In genomic region chr12:116194935-116195431, GRCh38 we compare ENCODE assay signal across 9 cellular contexts.
DNase-seq lines count a peak whose midpoint lies in the region; ATAC-seq and TF ChIP-seq lines count a peak whose summit lies in the region.
"Had no signal": no experiment of that assay in that cellular context is flagged by ENCODE, and none has a peak within 500 bp of the region (broad histone marks: within the 10 kb centered on the region; RNA-seq: fewer than 3 reads in every experiment).

No MANE protein-coding gene starts in this region.

- no peak overlapping the region for H3K27ac ChIP-seq in right lobe of liver
- H3K27ac ChIP-seq: SJSA1 had no signal

- peak; percentile 63 for ATAC-seq in HG03060 (IDR thresholded peaks at IDR 0.05; ENCODE audit: low read depth, unreplicated experiment)
- peak; percentile 88 to 90 for ATAC-seq in activated CD4-positive, CD25-positive, alpha-beta regulatory T cell treated with anti-CD3 and anti-CD28 coated beads, Interleukin-2, amount 50 U/mL, for 24 hours
- ATAC-seq in right lobe of liver: peak in 3 of 4 donors; percentile 17 to 33 (median 19)

- peaks cover 0 to 12% (median 4%) of the 10 kb centered on the region in 4 donors for H3K4me1 ChIP-seq in right lobe of liver

- 58% methylated on average over 3 of the region's 3 CpGs for WGBS in right lobe of liver (ENCODE audit: insufficient coverage, low coverage, low lambda C conversion rate, missing lambda C conversion rate)

- no peaks in the 10 kb centered on the region for H3K36me3 ChIP-seq in right lobe of liver
- H3K36me3 ChIP-seq: SJSA1 had no signal

- H3K27me3 ChIP-seq in right lobe of liver: no peaks in the 10 kb centered on the region
- H3K27me3 ChIP-seq: SJSA1 had no signal

- no peak for TF ChIP-seq POLR2A in right lobe of liver (IDR thresholded peaks at IDR 0.05)

- DNase-seq in GM19240 (ENCODE audit: insufficient read length, low spot score) (peak; percentile 6), right lobe of liver (no peak), GOT3 (lab: John Stamatoyannopoulos, UW) (no peak), NCI-H1417 treated with DMSO at 0.1 percent for 48 hours (lab: John Stamatoyannopoulos, UW) (no peak), COLO668 (lab: John Stamatoyannopoulos, UW; ENCODE audit: unreplicated experiment) (no peak), AML-193 (lab: John Stamatoyannopoulos, UW) (no peak)

- no peak overlapping the region for H3K4me3 ChIP-seq in right lobe of liver
- H3K4me3 ChIP-seq: SJSA1 had no signal

- TF ChIP-seq CTCF in right lobe of liver (IDR thresholded peaks at IDR 0.05): no peak

- intact Hi-C loops in right lobe of liver (cut with DNase I): no loop called here

- no peaks in the 10 kb centered on the region for H3K9me3 ChIP-seq in right lobe of liver
- H3K9me3 ChIP-seq: SJSA1 had no signal

Comparison
In these comparisons a context has a peak if more than half of its experiments do, and no peak if none do; other contexts are left out.
1. ATAC-seq: peak in every context shown above with its lines; median percentile 89 in activated CD4-positive, CD25-positive, alpha-beta regulatory T cell treated with anti-CD3 and anti-CD28 coated beads, Interleukin-2, amount 50 U/mL, for 24 hours; 63 in HG03060; 19 in right lobe of liver.